In the genomic region with DNA sequence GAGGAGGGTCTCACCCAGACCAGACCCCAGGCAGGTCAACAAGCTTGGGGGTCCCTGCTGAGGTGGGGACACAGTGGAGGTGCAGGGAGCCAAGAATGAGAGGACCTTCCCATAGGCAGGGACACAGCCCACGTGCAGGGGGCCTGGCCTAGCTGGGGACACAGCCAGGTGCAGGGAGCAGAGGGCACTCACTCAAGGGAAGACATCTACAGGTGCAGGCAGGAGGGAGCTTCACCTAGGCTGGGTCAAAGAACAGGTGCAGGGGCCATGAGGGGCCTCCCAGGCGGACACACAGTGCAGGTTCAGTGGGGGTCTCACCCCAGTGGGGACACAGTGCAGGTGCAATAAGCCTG, we compare ENCODE assay signal across 10 cellular contexts. TPM values are rescaled to one million over a fixed set of nuclear protein-coding genes. Genes with fewer than 3 reads are reported as not detected.
A peak's percentile ranks its signal among the peaks of the same experiment; 100 is the strongest.
DNase-seq lines count a peak whose midpoint lies in the region; ATAC-seq and TF ChIP-seq lines count a peak whose summit lies in the region.
"Not testable (repeated sequence)": the region's sequence is repeated elsewhere in the genome, so short reads cannot be mapped to it uniquely, and the experiment has no call there.
"Had no signal": no experiment of that assay in that cellular context is flagged by ENCODE, and none has a peak within 500 bp of the region (broad histone marks: within the 10 kb centered on the region; RNA-seq: fewer than 3 reads in every experiment).

No MANE protein-coding gene starts in this region.

- 50 to 57% methylated on average over 1 of the region's 2 CpGs for WGBS in lung, 2 donors

- not testable (repeated sequence) for H3K27ac ChIP-seq in lung (ENCODE audit: low read depth in 1 of 2, low read length in 1 of 2)

- H3K9me3 ChIP-seq in lung (ENCODE audit: control insufficient read depth in 2 of 2, insufficient read depth in 1 of 2, low read length in 1 of 2), result not testable (repeated sequence)

- not testable (repeated sequence) for DNase-seq in T-cell; activated naive CD8-positive, alpha-beta T cell treated with anti-CD3 and anti-CD28 coated beads, Interleukin-2, amount 50 U/mL, for 24 hours; stimulated activated naive CD8-positive, alpha-beta T cell treated with anti-CD3 and anti-CD28 coated beads, Interleukin-15, amount 100 ng/mL, for 72 hours
- peak; percentile 38 for DNase-seq in activated CD8-positive, alpha-beta memory T cell treated with anti-CD3 and anti-CD28 coated beads for 24 hours
- DNase-seq in effector memory CD8-positive, alpha-beta T cell, result peak in 1 of 3 experiments; percentile 0
- peak; percentile 13 for DNase-seq in lung (ENCODE audit: low spot score)

- peaks cover 0 to 10% (median 5%) of the 10 kb centered on the region in 3 donors for H3K4me1 Mint-ChIP-seq in T-cell
- H3K4me1 Mint-ChIP-seq in activated naive CD8-positive, alpha-beta T cell treated with anti-CD3 and anti-CD28 coated beads, Interleukin-2, amount 50 U/mL, for 24 hours; stimulated activated naive CD8-positive, alpha-beta T cell treated with anti-CD3 and anti-CD28 coated beads, Interleukin-15, amount 100 ng/mL, for 72 hours: not testable (repeated sequence)
- H3K4me1 Mint-ChIP-seq in effector memory CD8-positive, alpha-beta T cell (ENCODE audit: low read depth in 2 of 2), result peaks cover 8 to 11% of the 10 kb centered on the region in 2 donors

- peak overlapping the region in 2 of 3 donors; percentile 13 to 61 for H3K4me3 Mint-ChIP-seq in T-cell
- not testable (repeated sequence) for H3K4me3 Mint-ChIP-seq in activated naive CD8-positive, alpha-beta T cell treated with anti-CD3 and anti-CD28 coated beads, Interleukin-2, amount 50 U/mL, for 24 hours; stimulated activated naive CD8-positive, alpha-beta T cell treated with anti-CD3 and anti-CD28 coated beads, Interleukin-15, amount 100 ng/mL, for 72 hours
- H3K4me3 Mint-ChIP-seq in effector memory CD8-positive, alpha-beta T cell, result peak overlapping the region; percentile 19 to 31

- H3K27me3 ChIP-seq in lung (ENCODE audit: control insufficient read depth, insufficient read depth), result not testable (repeated sequence)

- H3K4me1 ChIP-seq in lung (ENCODE audit: control insufficient read depth in 2 of 2, insufficient read depth in 2 of 2, low read length in 2 of 2), result not testable (repeated sequence)

- not testable (repeated sequence) for H3K9me3 Mint-ChIP-seq in T-cell; activated naive CD8-positive, alpha-beta T cell treated with anti-CD3 and anti-CD28 coated beads, Interleukin-2, amount 50 U/mL, for 24 hours; effector memory CD8-positive, alpha-beta T cell; stimulated activated naive CD8-positive, alpha-beta T cell treated with anti-CD3 and anti-CD28 coated beads, Interleukin-15, amount 100 ng/mL, for 72 hours

- TF ChIP-seq CTCF in lung (IDR thresholded peaks at IDR 0.05; ENCODE audit: control extremely low read depth, extremely low read depth), result not testable (repeated sequence)

- peak in 1 of 4 experiments; percentile 12 for ATAC-seq in T-cell (replicated peaks in 1 of 4)
- peak; percentile 12 for ATAC-seq in activated naive CD8-positive, alpha-beta T cell treated with anti-CD3 and anti-CD28 coated beads, Interleukin-2, amount 50 U/mL, for 24 hours
- not testable (repeated sequence) for ATAC-seq in effector memory CD8-positive, alpha-beta T cell (replicated peaks); lung (ENCODE audit: insufficient read depth, low FRiP score)
- ATAC-seq in stimulated activated naive CD8-positive, alpha-beta T cell treated with anti-CD3 and anti-CD28 coated beads, Interleukin-15, amount 100 ng/mL, for 72 hours, result peak; percentile 14

- not testable (repeated sequence) for H3K27me3 Mint-ChIP-seq in T-cell; activated naive CD8-positive, alpha-beta T cell treated with anti-CD3 and anti-CD28 coated beads, Interleukin-2, amount 50 U/mL, for 24 hours; effector memory CD8-positive, alpha-beta T cell; stimulated activated naive CD8-positive, alpha-beta T cell treated with anti-CD3 and anti-CD28 coated beads, Interleukin-15, amount 100 ng/mL, for 72 hours

- not testable (repeated sequence) for H3K36me3 ChIP-seq in lung (ENCODE audit: control insufficient read depth in 2 of 2, insufficient read depth in 2 of 2, low read length in 2 of 2)

- H3K4me3 ChIP-seq in lung, result not testable (repeated sequence)

- CTCF ChIA-PET in T-cell (lab: Charles Lee), result not testable (repeated sequence)

- POLR2A ChIA-PET in T-cell (lab: Charles Lee), result not testable (repeated sequence)

- not testable (repeated sequence) for H3K36me3 Mint-ChIP-seq in T-cell; activated naive CD8-positive, alpha-beta T cell treated with anti-CD3 and anti-CD28 coated beads, Interleukin-2, amount 50 U/mL, for 24 hours (ENCODE audit: low read depth); effector memory CD8-positive, alpha-beta T cell (ENCODE audit: insufficient read depth)

- H3K27ac Mint-ChIP-seq in T-cell; activated naive CD8-positive, alpha-beta T cell treated with anti-CD3 and anti-CD28 coated beads, Interleukin-2, amount 50 U/mL, for 24 hours; effector memory CD8-positive, alpha-beta T cell; stimulated activated naive CD8-positive, alpha-beta T cell treated with anti-CD3 and anti-CD28 coated beads, Interleukin-15, amount 100 ng/mL, for 72 hours: not testable (repeated sequence)

RNA-seq across cellular contexts. Expression of gene AQP12A, which starts 0.6 kb away (rescaled TPM):
- total RNA-seq in T-cell (not detected), lung (not detected)
- polyA plus RNA-seq in lung, result not detected
- total RNA-seq: CD4-positive, CD25-positive, alpha-beta regulatory T cell; CD8-positive, alpha-beta memory T cell; H1; H9 had no signal
- polyA plus RNA-seq: CD4-positive, CD25-positive, alpha-beta regulatory T cell; CD8-positive, alpha-beta memory T cell; H1 had no signal

RNA-seq across cellular contexts. Expression of gene AQP12B, which starts 8.4 kb away (rescaled TPM):
- total RNA-seq in T-cell (not detected), lung (under 1 TPM in 1 of 2 donors, not detected in 1; 0.15 TPM)
- not detected for polyA plus RNA-seq in lung
- total RNA-seq: CD4-positive, CD25-positive, alpha-beta regulatory T cell; CD8-positive, alpha-beta memory T cell; H1; H9 had no signal
- polyA plus RNA-seq: CD4-positive, CD25-positive, alpha-beta regulatory T cell; CD8-positive, alpha-beta memory T cell; H1 had no signal
